In the genomic region with DNA sequence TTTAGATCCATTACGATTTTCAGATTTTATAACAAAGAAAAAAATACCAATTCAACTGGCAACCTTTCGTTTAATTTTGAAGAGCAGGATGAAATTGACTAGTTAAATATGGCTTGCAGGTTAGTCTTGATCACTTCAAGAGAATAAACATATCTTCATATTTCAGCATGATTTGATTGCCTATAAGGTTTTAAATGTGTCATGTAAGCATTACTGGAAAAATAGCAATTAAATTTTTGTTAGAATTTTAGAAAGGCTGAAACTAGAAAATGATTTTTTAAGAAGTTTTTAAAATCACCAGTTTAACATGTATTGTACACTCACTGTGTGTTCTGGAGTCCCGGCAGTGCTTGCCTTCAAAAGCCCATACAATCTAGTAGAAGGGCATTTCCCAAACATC, we compare ENCODE assay signal across 33 cellular contexts.
"Had no signal": no experiment of that assay in that cellular context is flagged by ENCODE, and none has a peak within 500 bp of the region (broad histone marks: within the 10 kb centered on the region; RNA-seq: fewer than 3 reads in every experiment).

No MANE protein-coding gene starts in this region.

- ATAC-seq: activated naive CD4-positive, alpha-beta T cell treated with anti-CD3 and anti-CD28 coated beads, Interleukin-2, amount 50 U/mL, for 72 hours; activated naive CD8-positive, alpha-beta T cell treated with anti-CD3 and anti-CD28 coated beads, Interleukin-2, amount 50 U/mL, for 24 hours; activated T-cell treated with anti-CD3 and anti-CD28 coated beads, Interleukin-2, amount 50 U/mL, for 4 hours; activated T-cell treated with anti-CD3 and anti-CD28 coated beads, Interleukin-2, amount 50 U/mL, for 72 hours; activated T-helper 17 cell treated with anti-CD3 and anti-CD28 coated beads, Interleukin-2, amount 50 U/mL, for 72 hours; body of pancreas had no signal

- H3K4me3 ChIP-seq: adrenal gland, ascending aorta, body of pancreas, breast epithelium, cardiac muscle cell had no signal

- FAIRE-seq: astrocyte, bronchial epithelial cell, colon had no signal

- H3K27me3 ChIP-seq: adrenal gland, ascending aorta, body of pancreas, brain microvascular endothelial cell, breast epithelium, cardiac muscle cell had no signal

- H3K4me1 ChIP-seq: adrenal gland, ascending aorta, body of pancreas, breast epithelium had no signal

- H3K27ac ChIP-seq: adrenal gland, ascending aorta, body of pancreas, brain microvascular endothelial cell, breast epithelium, cardiac muscle cell had no signal

- H3K36me3 ChIP-seq: adrenal gland, ascending aorta, brain microvascular endothelial cell, breast epithelium, cardiac muscle cell had no signal

- H3K9me3 ChIP-seq: adrenal gland, ascending aorta, body of pancreas, breast epithelium had no signal

- DNase-seq: activated effector memory CD4-positive, alpha-beta T cell treated with anti-CD3 and anti-CD28 coated beads, Interleukin-2, amount 50 U/mL, for 16 hours; activated effector memory CD4-positive, alpha-beta T cell treated with Interleukin-2 at 50 U/mL for 16 hours; activated gamma-delta T cell; activated gamma-delta T cell treated with Interleukin-2 at 50 U/mL for 16 hours; activated naive CD4-positive, alpha-beta T cell; activated naive CD4-positive, alpha-beta T cell treated with anti-CD3 and anti-CD28 coated beads for 36 hours; activated naive CD4-positive, alpha-beta T cell treated with anti-CD3 and anti-CD28 coated beads, Interleukin-2, amount 10 ng/mL, durations not matched to agents 7 days and 5 days; activated naive CD4-positive, alpha-beta T cell treated with anti-CD3 and anti-CD28 coated beads, Interleukin-2, amount 50 U/mL, for 16 hours; activated naive CD4-positive, alpha-beta T cell treated with Interleukin-2 at 50 U/mL for 16 hours; activated naive CD8-positive, alpha-beta T cell treated with anti-CD3 and anti-CD28 coated beads for 36 hours; activated naive CD8-positive, alpha-beta T cell treated with anti-CD3 and anti-CD28 coated beads, Interleukin-2, amount 10 ng/mL, durations not matched to agents 7 days and 5 days; activated naive CD8-positive, alpha-beta T cell treated with anti-CD3 and anti-CD28 coated beads, Interleukin-2, amount 50 U/mL, for 24 hours; activated T-cell treated with anti-CD3 and anti-CD28 coated beads, Interleukin-2, amount 50 U/mL, for 4 hours; activated T-cell treated with anti-CD3 and anti-CD28 coated beads, Interleukin-2, amount 50 U/mL, for 48 hours; activated T-cell treated with anti-CD3 and anti-CD28 coated beads, Interleukin-2, amount 50 U/mL, for 72 hours; adrenal gland; amniotic stem cell; amygdala; anterior cingulate cortex; aorta; body of pancreas; brain microvascular endothelial cell; caudate nucleus; central memory CD4-positive, alpha-beta T cell; cerebellar nuclear complex had no signal
